1 cellular context compared by ENCODE assay signal in genomic region chr1:96741335-96741734, GRCh38.
A peak's percentile ranks its signal among the peaks of the same experiment; 100 is the strongest.
TF ChIP-seq lines count a peak whose summit lies in the region.

No MANE protein-coding gene starts in this region.

TF ChIP-seq in HepG2, 621 proteins besides CTCF, POLR2A, EP300 and RAD21:
- TF ChIP-seq MAFK (conservative IDR thresholded peaks at IDR 0.05 in 1 of 2, IDR thresholded peaks at IDR 0.05 in 1 of 2; ENCODE audit: low read length in 2 of 2) (no peak), ZHX2 (IDR thresholded peaks at IDR 0.05; ENCODE audit: low read depth) (no peak), ZHX2 (CRISPR knock-in tag; IDR thresholded peaks at IDR 0.05; ENCODE audit: borderline replicate concordance) (no peak), PRPF4 (IDR thresholded peaks at IDR 0.05; ENCODE audit: low read depth, low read length, poor library complexity, severe bottlenecking) (peak; percentile 41)
